1 cellular context compared by ENCODE assay signal in the genomic region with DNA sequence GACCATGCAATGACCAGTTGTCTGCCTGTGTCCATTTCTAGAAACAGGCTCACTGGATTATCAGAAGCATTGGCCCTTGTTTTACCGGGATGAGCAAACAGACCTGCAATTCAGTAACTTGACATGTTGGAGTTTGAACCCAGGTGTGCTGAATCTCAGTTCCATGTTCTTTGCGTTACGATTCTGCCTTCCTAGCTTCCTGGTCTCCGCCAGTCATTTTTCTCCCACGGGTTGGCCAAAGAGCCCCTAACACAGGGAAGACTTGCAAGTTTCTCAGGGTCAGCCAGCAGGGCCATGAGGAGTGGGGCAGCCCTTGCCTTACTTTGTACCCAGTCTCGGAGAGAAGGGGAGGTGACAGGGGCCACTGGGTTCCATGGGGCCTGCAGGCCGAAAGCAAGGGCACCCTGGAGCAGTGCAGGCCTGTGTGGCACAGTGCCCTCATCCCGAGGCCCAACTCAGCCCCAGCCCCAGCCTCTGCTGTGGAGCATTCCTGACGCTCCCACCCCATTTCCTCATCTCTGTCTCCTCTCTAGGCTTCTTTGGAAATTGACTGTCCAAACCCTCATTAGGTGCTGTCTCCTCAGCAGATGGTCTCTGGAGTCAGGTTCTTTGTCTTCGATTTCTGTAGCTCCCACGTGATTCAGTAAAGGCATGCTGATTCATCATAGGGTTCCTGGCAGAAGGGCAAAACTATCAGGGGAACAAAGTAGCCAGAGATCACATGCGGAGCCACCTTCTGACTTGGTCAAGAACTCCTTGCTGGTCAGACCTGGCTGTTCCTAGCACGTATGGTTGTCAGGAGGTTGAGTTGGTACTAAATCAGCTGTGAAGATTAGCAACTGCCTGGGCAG.
TF ChIP-seq lines count a peak whose summit lies in the region.

No MANE protein-coding gene starts in this region.

TF ChIP-seq in HepG2, 621 proteins besides CTCF, POLR2A, EP300 and RAD21 (continued from another document and continues in another):
- TF ChIP-seq, protein P1, sequence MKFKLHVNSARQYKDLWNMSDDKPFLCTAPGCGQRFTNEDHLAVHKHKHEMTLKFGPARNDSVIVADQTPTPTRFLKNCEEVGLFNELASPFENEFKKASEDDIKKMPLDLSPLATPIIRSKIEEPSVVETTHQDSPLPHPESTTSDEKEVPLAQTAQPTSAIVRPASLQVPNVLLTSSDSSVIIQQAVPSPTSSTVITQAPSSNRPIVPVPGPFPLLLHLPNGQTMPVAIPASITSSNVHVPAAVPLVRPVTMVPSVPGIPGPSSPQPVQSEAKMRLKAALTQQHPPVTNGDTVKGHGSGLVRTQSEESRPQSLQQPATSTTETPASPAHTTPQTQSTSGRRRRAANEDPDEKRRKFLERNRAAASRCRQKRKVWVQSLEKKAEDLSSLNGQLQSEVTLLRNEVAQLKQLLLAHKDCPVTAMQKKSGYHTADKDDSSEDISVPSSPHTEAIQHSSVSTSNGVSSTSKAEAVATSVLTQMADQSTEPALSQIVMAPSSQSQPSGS (CRISPR knock-in tag; IDR thresholded peaks at IDR 0.05): peak; percentile 71; the same call in 1 of the 2 replicates
- TF ChIP-seq, protein P2, sequence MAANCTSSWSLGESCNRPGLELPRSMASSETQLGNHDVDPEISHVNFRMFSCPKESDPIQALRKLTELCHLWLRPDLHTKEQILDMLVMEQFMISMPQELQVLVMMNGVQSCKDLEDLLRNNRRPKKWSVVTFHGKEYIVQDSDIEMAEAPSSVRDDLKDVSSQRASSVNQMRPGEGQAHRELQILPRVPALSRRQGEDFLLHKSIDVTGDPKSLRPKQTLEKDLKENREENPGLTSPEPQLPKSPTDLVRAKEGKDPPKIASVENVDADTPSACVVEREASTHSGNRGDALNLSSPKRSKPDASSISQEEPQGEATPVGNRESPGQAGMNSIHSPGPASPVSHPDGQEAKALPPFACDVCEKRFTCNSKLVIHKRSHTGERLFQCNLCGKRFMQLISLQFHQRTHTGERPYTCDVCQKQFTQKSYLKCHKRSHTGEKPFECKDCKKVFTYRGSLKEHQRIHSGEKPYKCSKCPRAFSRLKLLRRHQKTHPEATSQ (CRISPR knock-in tag; IDR thresholded peaks at IDR 0.05; ENCODE audit: borderline replicate concordance): no peak
- TF ChIP-seq SAP130 (CRISPR knock-in tag; IDR thresholded peaks at IDR 0.05; ENCODE audit: low read depth) (peak; percentile 93), ZNF335 (CRISPR knock-in tag; IDR thresholded peaks at IDR 0.05) (peak; percentile 56; the same call in 1 of the 2 replicates), AGO1 (IDR thresholded peaks at IDR 0.05; ENCODE audit: low read depth, low read length, poor library complexity, severe bottlenecking) (no peak), HNF4A (CRISPR knock-in tag; IDR thresholded peaks at IDR 0.05) (peak; percentile 97), NCOA2 (CRISPR knock-in tag; IDR thresholded peaks at IDR 0.05) (peak; percentile 54), ZNF792 (CRISPR knock-in tag; IDR thresholded peaks at IDR 0.05) (peak; percentile 57), DR1 (CRISPR knock-in tag; IDR thresholded peaks at IDR 0.05) (peak; percentile 65; the same call in 1 of the 2 replicates), SALL1 (CRISPR knock-in tag; IDR thresholded peaks at IDR 0.05) (peak; percentile 96), SRF (IDR thresholded peaks at IDR 0.05; ENCODE audit: low read depth, low read length) (no peak), ZNF724P (CRISPR knock-in tag; IDR thresholded peaks at IDR 0.05; ENCODE audit: borderline replicate concordance) (no peak), ZBTB42 (CRISPR knock-in tag; IDR thresholded peaks at IDR 0.05) (0 out of 2 replicates have a peak, but pooled peaks have one; percentile 60), ZNF670 (CRISPR knock-in tag; IDR thresholded peaks at IDR 0.05; ENCODE audit: borderline replicate concordance) (peak; percentile 94), POLR2AphosphoS5 (IDR thresholded peaks at IDR 0.05; ENCODE audit: low read depth, low read length) (peak; percentile 24), ZKSCAN8 (CRISPR knock-in tag; IDR thresholded peaks at IDR 0.05; ENCODE audit: borderline replicate concordance) (peak; percentile 72; the same call in 1 of the 2 replicates), FOXJ3 (CRISPR knock-in tag; IDR thresholded peaks at IDR 0.05; ENCODE audit: borderline replicate concordance) (peak; percentile 74; the same call in 1 of the 2 replicates), CC2D1A (CRISPR knock-in tag; IDR thresholded peaks at IDR 0.05) (no peak), ZNF883 (CRISPR knock-in tag; IDR thresholded peaks at IDR 0.05; ENCODE audit: not compliant biosample characterization) (peak; percentile 68), SALL2 (CRISPR knock-in tag; IDR thresholded peaks at IDR 0.05) (peak; percentile 73; the same call in 1 of the 2 replicates), ZNF33A (CRISPR knock-in tag; IDR thresholded peaks at IDR 0.05; ENCODE audit: borderline replicate concordance) (no peak), RARA (CRISPR knock-in tag; IDR thresholded peaks at IDR 0.05) (peak; percentile 86), HNRNPUL1 (IDR thresholded peaks at IDR 0.05; ENCODE audit: low read depth, low read length) (no peak), PCBP1 (IDR thresholded peaks at IDR 0.05; ENCODE audit: borderline replicate concordance, low read depth, low read length) (no peak), ARID2 (CRISPR knock-in tag; IDR thresholded peaks at IDR 0.05; ENCODE audit: borderline replicate concordance) (no peak; the same call in 1 of the 2 replicates), ZSCAN22 (CRISPR knock-in tag; IDR thresholded peaks at IDR 0.05) (peak; percentile 78), ZFP90 (CRISPR knock-in tag; IDR thresholded peaks at IDR 0.05; ENCODE audit: borderline replicate concordance) (peak; percentile 76; the same call in 1 of the 2 replicates), SP4 (CRISPR knock-in tag; IDR thresholded peaks at IDR 0.05) (peak; percentile 70)
- TF ChIP-seq, protein P3, sequence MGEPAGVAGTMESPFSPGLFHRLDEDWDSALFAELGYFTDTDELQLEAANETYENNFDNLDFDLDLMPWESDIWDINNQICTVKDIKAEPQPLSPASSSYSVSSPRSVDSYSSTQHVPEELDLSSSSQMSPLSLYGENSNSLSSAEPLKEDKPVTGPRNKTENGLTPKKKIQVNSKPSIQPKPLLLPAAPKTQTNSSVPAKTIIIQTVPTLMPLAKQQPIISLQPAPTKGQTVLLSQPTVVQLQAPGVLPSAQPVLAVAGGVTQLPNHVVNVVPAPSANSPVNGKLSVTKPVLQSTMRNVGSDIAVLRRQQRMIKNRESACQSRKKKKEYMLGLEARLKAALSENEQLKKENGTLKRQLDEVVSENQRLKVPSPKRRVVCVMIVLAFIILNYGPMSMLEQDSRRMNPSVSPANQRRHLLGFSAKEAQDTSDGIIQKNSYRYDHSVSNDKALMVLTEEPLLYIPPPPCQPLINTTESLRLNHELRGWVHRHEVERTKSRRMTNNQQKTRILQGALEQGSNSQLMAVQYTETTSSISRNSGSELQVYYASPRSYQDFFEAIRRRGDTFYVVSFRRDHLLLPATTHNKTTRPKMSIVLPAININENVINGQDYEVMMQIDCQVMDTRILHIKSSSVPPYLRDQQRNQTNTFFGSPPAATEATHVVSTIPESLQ (CRISPR knock-in tag; conservative IDR thresholded peaks at IDR 0.05): 0 out of 2 replicates have a peak, but pooled peaks have one; percentile 31
- TF ChIP-seq, protein P4, sequence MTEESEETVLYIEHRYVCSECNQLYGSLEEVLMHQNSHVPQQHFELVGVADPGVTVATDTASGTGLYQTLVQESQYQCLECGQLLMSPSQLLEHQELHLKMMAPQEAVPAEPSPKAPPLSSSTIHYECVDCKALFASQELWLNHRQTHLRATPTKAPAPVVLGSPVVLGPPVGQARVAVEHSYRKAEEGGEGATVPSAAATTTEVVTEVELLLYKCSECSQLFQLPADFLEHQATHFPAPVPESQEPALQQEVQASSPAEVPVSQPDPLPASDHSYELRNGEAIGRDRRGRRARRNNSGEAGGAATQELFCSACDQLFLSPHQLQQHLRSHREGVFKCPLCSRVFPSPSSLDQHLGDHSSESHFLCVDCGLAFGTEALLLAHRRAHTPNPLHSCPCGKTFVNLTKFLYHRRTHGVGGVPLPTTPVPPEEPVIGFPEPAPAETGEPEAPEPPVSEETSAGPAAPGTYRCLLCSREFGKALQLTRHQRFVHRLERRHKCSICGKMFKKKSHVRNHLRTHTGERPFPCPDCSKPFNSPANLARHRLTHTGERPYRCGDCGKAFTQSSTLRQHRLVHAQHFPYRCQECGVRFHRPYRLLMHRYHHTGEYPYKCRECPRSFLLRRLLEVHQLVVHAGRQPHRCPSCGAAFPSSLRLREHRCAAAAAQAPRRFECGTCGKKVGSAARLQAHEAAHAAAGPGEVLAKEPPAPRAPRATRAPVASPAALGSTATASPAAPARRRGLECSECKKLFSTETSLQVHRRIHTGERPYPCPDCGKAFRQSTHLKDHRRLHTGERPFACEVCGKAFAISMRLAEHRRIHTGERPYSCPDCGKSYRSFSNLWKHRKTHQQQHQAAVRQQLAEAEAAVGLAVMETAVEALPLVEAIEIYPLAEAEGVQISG (CRISPR knock-in tag; IDR thresholded peaks at IDR 0.05): no peak
- TF ChIP-seq, protein P5, sequence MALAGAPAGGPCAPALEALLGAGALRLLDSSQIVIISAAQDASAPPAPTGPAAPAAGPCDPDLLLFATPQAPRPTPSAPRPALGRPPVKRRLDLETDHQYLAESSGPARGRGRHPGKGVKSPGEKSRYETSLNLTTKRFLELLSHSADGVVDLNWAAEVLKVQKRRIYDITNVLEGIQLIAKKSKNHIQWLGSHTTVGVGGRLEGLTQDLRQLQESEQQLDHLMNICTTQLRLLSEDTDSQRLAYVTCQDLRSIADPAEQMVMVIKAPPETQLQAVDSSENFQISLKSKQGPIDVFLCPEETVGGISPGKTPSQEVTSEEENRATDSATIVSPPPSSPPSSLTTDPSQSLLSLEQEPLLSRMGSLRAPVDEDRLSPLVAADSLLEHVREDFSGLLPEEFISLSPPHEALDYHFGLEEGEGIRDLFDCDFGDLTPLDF (CRISPR knock-in tag; IDR thresholded peaks at IDR 0.05): no peak
- TF ChIP-seq, protein P6, sequence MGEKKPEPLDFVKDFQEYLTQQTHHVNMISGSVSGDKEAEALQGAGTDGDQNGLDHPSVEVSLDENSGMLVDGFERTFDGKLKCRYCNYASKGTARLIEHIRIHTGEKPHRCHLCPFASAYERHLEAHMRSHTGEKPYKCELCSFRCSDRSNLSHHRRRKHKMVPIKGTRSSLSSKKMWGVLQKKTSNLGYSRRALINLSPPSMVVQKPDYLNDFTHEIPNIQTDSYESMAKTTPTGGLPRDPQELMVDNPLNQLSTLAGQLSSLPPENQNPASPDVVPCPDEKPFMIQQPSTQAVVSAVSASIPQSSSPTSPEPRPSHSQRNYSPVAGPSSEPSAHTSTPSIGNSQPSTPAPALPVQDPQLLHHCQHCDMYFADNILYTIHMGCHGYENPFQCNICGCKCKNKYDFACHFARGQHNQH (CRISPR knock-in tag; IDR thresholded peaks at IDR 0.05): peak; percentile 92
- TF ChIP-seq, protein P7, sequence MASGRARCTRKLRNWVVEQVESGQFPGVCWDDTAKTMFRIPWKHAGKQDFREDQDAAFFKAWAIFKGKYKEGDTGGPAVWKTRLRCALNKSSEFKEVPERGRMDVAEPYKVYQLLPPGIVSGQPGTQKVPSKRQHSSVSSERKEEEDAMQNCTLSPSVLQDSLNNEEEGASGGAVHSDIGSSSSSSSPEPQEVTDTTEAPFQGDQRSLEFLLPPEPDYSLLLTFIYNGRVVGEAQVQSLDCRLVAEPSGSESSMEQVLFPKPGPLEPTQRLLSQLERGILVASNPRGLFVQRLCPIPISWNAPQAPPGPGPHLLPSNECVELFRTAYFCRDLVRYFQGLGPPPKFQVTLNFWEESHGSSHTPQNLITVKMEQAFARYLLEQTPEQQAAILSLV (CRISPR knock-in tag; IDR thresholded peaks at IDR 0.05; ENCODE audit: borderline replicate concordance): peak; percentile 75; the same call in 1 of the 2 replicates
- TF ChIP-seq, protein P8, sequence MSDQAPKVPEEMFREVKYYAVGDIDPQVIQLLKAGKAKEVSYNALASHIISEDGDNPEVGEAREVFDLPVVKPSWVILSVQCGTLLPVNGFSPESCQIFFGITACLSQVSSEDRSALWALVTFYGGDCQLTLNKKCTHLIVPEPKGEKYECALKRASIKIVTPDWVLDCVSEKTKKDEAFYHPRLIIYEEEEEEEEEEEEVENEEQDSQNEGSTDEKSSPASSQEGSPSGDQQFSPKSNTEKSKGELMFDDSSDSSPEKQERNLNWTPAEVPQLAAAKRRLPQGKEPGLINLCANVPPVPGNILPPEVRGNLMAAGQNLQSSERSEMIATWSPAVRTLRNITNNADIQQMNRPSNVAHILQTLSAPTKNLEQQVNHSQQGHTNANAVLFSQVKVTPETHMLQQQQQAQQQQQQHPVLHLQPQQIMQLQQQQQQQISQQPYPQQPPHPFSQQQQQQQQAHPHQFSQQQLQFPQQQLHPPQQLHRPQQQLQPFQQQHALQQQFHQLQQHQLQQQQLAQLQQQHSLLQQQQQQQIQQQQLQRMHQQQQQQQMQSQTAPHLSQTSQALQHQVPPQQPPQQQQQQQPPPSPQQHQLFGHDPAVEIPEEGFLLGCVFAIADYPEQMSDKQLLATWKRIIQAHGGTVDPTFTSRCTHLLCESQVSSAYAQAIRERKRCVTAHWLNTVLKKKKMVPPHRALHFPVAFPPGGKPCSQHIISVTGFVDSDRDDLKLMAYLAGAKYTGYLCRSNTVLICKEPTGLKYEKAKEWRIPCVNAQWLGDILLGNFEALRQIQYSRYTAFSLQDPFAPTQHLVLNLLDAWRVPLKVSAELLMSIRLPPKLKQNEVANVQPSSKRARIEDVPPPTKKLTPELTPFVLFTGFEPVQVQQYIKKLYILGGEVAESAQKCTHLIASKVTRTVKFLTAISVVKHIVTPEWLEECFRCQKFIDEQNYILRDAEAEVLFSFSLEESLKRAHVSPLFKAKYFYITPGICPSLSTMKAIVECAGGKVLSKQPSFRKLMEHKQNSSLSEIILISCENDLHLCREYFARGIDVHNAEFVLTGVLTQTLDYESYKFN (CRISPR knock-in tag; conservative IDR thresholded peaks at IDR 0.05): peak; percentile 91
